ENCODE assay signal across 8 cellular contexts in the genomic region with DNA sequence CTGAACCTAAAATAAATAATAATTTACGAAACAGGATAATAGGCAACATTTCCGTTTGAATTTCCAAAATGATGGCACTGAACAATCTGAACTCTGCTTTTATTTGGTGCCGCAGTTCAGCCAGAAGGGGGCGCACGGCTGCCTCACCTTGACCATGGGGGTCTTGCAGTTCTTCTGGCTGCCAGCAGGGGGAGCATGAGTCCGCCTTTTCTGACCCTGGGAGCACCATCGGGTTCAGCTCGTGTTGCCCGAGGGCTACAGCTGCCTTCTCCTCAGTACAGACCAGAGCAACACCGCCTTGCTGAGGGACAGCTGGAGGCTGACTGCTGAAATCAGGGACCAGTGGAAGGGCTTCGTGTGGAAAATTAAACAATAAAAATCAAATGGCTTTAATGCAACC.
DNase-seq lines count a peak whose midpoint lies in the region; ATAC-seq and FAIRE-seq lines count a peak whose summit lies in the region.
"Not testable (repeated sequence)": the region's sequence is repeated elsewhere in the genome, so short reads cannot be mapped to it uniquely, and the experiment has no call there.

No MANE protein-coding gene starts in this region.

- not testable (repeated sequence) for H3K9me3 Mint-ChIP-seq in central memory CD8-positive, alpha-beta T cell; stimulated activated memory B cell treated with anti-CD40 and anti-IgM and Interleukin-4, amounts not matched to agents 10 μg/mL and 1 μg/mL and 100 μg/mL, for 72 hours

- H3K27ac Mint-ChIP-seq in central memory CD8-positive, alpha-beta T cell (ENCODE audit: low read depth); stimulated activated memory B cell treated with anti-CD40 and anti-IgM and Interleukin-4, amounts not matched to agents 10 μg/mL and 1 μg/mL and 100 μg/mL, for 72 hours: not testable (repeated sequence)

- peak; percentile 87 for FAIRE-seq in RCC 7860 (lab: Jason Lieb, UNC)

- not testable (repeated sequence) for H3K36me3 Mint-ChIP-seq in central memory CD8-positive, alpha-beta T cell (ENCODE audit: insufficient read depth); stimulated activated memory B cell treated with anti-CD40 and anti-IgM and Interleukin-4, amounts not matched to agents 10 μg/mL and 1 μg/mL and 100 μg/mL, for 72 hours

- not testable (repeated sequence) for H3K27me3 Mint-ChIP-seq in central memory CD8-positive, alpha-beta T cell; stimulated activated memory B cell treated with anti-CD40 and anti-IgM and Interleukin-4, amounts not matched to agents 10 μg/mL and 1 μg/mL and 100 μg/mL, for 72 hours

- H3K4me1 Mint-ChIP-seq in central memory CD8-positive, alpha-beta T cell; stimulated activated memory B cell treated with anti-CD40 and anti-IgM and Interleukin-4, amounts not matched to agents 10 μg/mL and 1 μg/mL and 100 μg/mL, for 72 hours: not testable (repeated sequence)

- ATAC-seq in GM18498 (IDR thresholded peaks at IDR 0.05; ENCODE audit: unreplicated experiment) (peak; percentile 89), GM19452 (IDR thresholded peaks at IDR 0.05; ENCODE audit: unreplicated experiment) (peak; percentile 92), GM21737 (IDR thresholded peaks at IDR 0.05; ENCODE audit: unreplicated experiment) (peak; percentile 64), HG02938 (IDR thresholded peaks at IDR 0.05; ENCODE audit: unreplicated experiment) (peak; percentile 73), HG03280 (IDR thresholded peaks at IDR 0.05; ENCODE audit: unreplicated experiment) (peak; percentile 83)
- ATAC-seq in central memory CD8-positive, alpha-beta T cell (replicated peaks; ENCODE audit: extremely low read depth, poor library complexity, severe bottlenecking) = peak; percentile 78
- ATAC-seq in stimulated activated memory B cell treated with anti-CD40 and anti-IgM and Interleukin-4, amounts not matched to agents 10 μg/mL and 1 μg/mL and 100 μg/mL, for 72 hours = peak; percentile 43

- H3K4me3 Mint-ChIP-seq in central memory CD8-positive, alpha-beta T cell; stimulated activated memory B cell treated with anti-CD40 and anti-IgM and Interleukin-4, amounts not matched to agents 10 μg/mL and 1 μg/mL and 100 μg/mL, for 72 hours: not testable (repeated sequence)

- not testable (repeated sequence) for DNase-seq in RCC 7860 (ENCODE audit: low spot score); central memory CD8-positive, alpha-beta T cell (ENCODE audit: low spot score in 2 of 2)
